ENCODE assay signal across 9 cellular contexts in genomic region chr16:83113317-83113716, GRCh38.
DNase-seq lines count a peak whose midpoint lies in the region; ATAC-seq, FAIRE-seq and TF ChIP-seq lines count a peak whose summit lies in the region.
"Had no signal": no experiment of that assay in that cellular context is flagged by ENCODE, and none has a peak within 500 bp of the region (broad histone marks: within the 10 kb centered on the region; RNA-seq: fewer than 3 reads in every experiment).

No MANE protein-coding gene starts in this region.

- CTCF ChIA-PET in K562 (lab: Yijun Ruan, JAX; ENCODE audit: low intra/inter-chr PET ratio): no interaction called here

- no peak overlapping the region for H3K14ac ChIP-seq in mesenchymal stem cell (ENCODE audit: low read length in 2 of 2)

- H3K36me3 ChIP-seq in K562 (ENCODE audit: control insufficient read depth, insufficient read depth, low read length) (no peaks in the 10 kb centered on the region), mesenchymal stem cell (ENCODE audit: control insufficient read depth in 1 of 2, insufficient read depth in 2 of 2, low read depth in 1 of 2, low read length in 2 of 2) (no peaks in the 10 kb centered on the region)

- H2BK120ac ChIP-seq in mesenchymal stem cell (ENCODE audit: low read depth, low read length): no peak overlapping the region

- H3K9ac ChIP-seq in K562 (ENCODE audit: insufficient read depth in 1 of 2, low read depth in 2 of 2, low read length in 2 of 2): no peak overlapping the region
- H3K9ac ChIP-seq in mesenchymal stem cell (ENCODE audit: low read length): no peak overlapping the region

- intact Hi-C loops in K562 (cut with micrococcal nuclease): no loop called here

- in situ Hi-C loops in K562 (cut with MboI): no loop called here

- no TSS peak for BruUV-seq in K562 (replicated peaks; lab: Mats Ljungman, UMichigan)

- peaks cover 7% of the 10 kb centered on the region for H3K79me1 ChIP-seq in mesenchymal stem cell (replicated peaks; ENCODE audit: low read length, poor library complexity, severe bottlenecking)

- no peak overlapping the region for H2BK12ac ChIP-seq in mesenchymal stem cell (ENCODE audit: low read length in 2 of 2)

- H2BK5ac ChIP-seq in mesenchymal stem cell (ENCODE audit: low read depth, low read length, poor library complexity, severe bottlenecking): no peak overlapping the region

- POLR2A ChIA-PET in K562 (lab: Yijun Ruan, JAX): no interaction called here

- no peak for FAIRE-seq in K562 (lab: Jason Lieb, UNC)

- no peak overlapping the region for H4K8ac ChIP-seq in mesenchymal stem cell (ENCODE audit: low read length)

- peak in 1 of 2 experiments; percentile 23; a peak in 2 of 4 replicates for TF ChIP-seq RAD21 in K562 (CRISPR knock-in tag; conservative IDR thresholded peaks at IDR 0.05 in 1 of 2, IDR thresholded peaks at IDR 0.05 in 1 of 2)

- H3K9me3 ChIP-seq in K562 (replicated peaks; ENCODE audit: control insufficient read depth, insufficient read depth, low read depth, low read length) (no peaks in the 10 kb centered on the region; the same call in 1 of the 2 replicates), mesenchymal stem cell (ENCODE audit: control insufficient read depth, low read length) (no peaks in the 10 kb centered on the region)

- no peak overlapping the region for H3K23ac ChIP-seq in mesenchymal stem cell (ENCODE audit: low read length in 2 of 2)

- H3K9me1 ChIP-seq in K562 (ENCODE audit: control insufficient read depth, insufficient read depth, low read length): no peaks in the 10 kb centered on the region

- under 1% methylated on average over 7 of the region's 7 CpGs for WGBS in K562 (ENCODE audit: insufficient coverage, low coverage, missing lambda C conversion rate)
- WGBS in mesenchymal stem cell: 48% methylated on average over 6 of the region's 7 CpGs

- no peak overlapping the region for H2BK15ac ChIP-seq in mesenchymal stem cell (ENCODE audit: low read depth, poor library complexity, severe bottlenecking)

- H4K20me1 ChIP-seq in K562 (replicated peaks; ENCODE audit: control insufficient read depth, insufficient read depth, low read length): no peaks in the 10 kb centered on the region

- TF ChIP-seq EP300 in K562 (IDR thresholded peaks at IDR 0.05; ENCODE audit: low read length): no peak

- peak overlapping the region in 1 of 2 experiments; percentile 11 for H3K18ac ChIP-seq in mesenchymal stem cell (ENCODE audit: low read depth in 1 of 2, low read length in 2 of 2)

- H3K4me2 ChIP-seq in K562 (ENCODE audit: insufficient read depth, low read length): no peak overlapping the region
- no peak overlapping the region for H3K4me2 ChIP-seq in mesenchymal stem cell (ENCODE audit: low read length, poor library complexity, severe bottlenecking)

- H3K4ac ChIP-seq in mesenchymal stem cell (ENCODE audit: low read depth in 1 of 2, low read length in 2 of 2): no peak overlapping the region

- DNase-seq in Ammon's horn (ENCODE audit: low spot score): peak; percentile 85
- DNase-seq in HK-2 (ENCODE audit: unreplicated experiment): peak; percentile 4
- DNase-seq in K562 (ENCODE audit: extremely low read depth in 1 of 4, low spot score in 3 of 4): peak in 2 of 4 experiments; percentile 12 to 16
- peak; percentile 9 for DNase-seq in kidney glomerular epithelial cell (lab: John Stamatoyannopoulos, UW)
- no peak for DNase-seq in mesenchymal stem cell
- DNase-seq in DMS153 treated with DMSO at 0.1 percent for 48 hours (lab: John Stamatoyannopoulos, UW; ENCODE audit: unreplicated experiment): no peak
- DNase-seq: activated naive CD8-positive, alpha-beta T cell treated with anti-CD3 and anti-CD28 coated beads, Interleukin-2, amount 10 ng/mL, durations not matched to agents 7 days and 5 days had no signal

- no peak overlapping the region for H2AFZ ChIP-seq in K562 (ENCODE audit: low read depth, low read length)
- H2AFZ ChIP-seq in mesenchymal stem cell (ENCODE audit: low read depth, low read length): no peak overlapping the region

- H4K91ac ChIP-seq in mesenchymal stem cell (ENCODE audit: low read length): no peak overlapping the region

- H2AK5ac ChIP-seq in mesenchymal stem cell (ENCODE audit: low read length, severe bottlenecking): no peak overlapping the region

- no peaks in the 10 kb centered on the region for H3K79me2 ChIP-seq in K562 (ENCODE audit: control insufficient read depth, insufficient read depth, low read length)

- TF ChIP-seq CTCF in K562 (IDR thresholded peaks at IDR 0.05 in 2 of 3, conservative IDR thresholded peaks at IDR 0.05 in 1 of 3; ENCODE audit: insufficient read depth in 2 of 3, low read depth in 1 of 3, low read length in 3 of 3): peak in 2 of 3 experiments; percentile 23 to 46; a peak in 2 of 6 replicates

- no peaks in the 10 kb centered on the region for H3K27me3 ChIP-seq in K562 (ENCODE audit: control insufficient read depth in 2 of 2, insufficient read depth in 2 of 2, low read length in 2 of 2)
- peaks cover 0 to 3% of the 10 kb centered on the region in 2 experiments for H3K27me3 ChIP-seq in mesenchymal stem cell (ENCODE audit: control insufficient read depth in 1 of 2, insufficient read depth in 1 of 2, low read length in 2 of 2)

- H3K4me1 ChIP-seq in K562 (replicated peaks in 1 of 2; ENCODE audit: control insufficient read depth in 2 of 2, insufficient read depth in 2 of 2, low read length in 2 of 2): no peaks in the 10 kb centered on the region
- H3K4me1 ChIP-seq in mesenchymal stem cell (ENCODE audit: control insufficient read depth, insufficient read depth, low read depth, low read length): no peaks in the 10 kb centered on the region

- H3K4me3 ChIP-seq in K562: no peak overlapping the region
- no peak overlapping the region for H3K4me3 ChIP-seq in mesenchymal stem cell (ENCODE audit: insufficient read depth in 1 of 2, low read depth in 1 of 2, low read length in 2 of 2)

- peak; percentile 28; the same call in 1 of the 3 replicates for ATAC-seq in K562
- no peak for ATAC-seq in HG02973 (IDR thresholded peaks at IDR 0.05; ENCODE audit: unreplicated experiment)
- no peak for ATAC-seq in GM21717 (IDR thresholded peaks at IDR 0.05; ENCODE audit: unreplicated experiment)

- no peak overlapping the region for H3K27ac ChIP-seq in K562 (ENCODE audit: extremely low read depth, low read depth, low read length)
- no peak overlapping the region for H3K27ac ChIP-seq in mesenchymal stem cell (ENCODE audit: low read length, poor library complexity, severe bottlenecking)

- TF ChIP-seq POLR2A in K562 (conservative IDR thresholded peaks at IDR 0.05): no peak

TF ChIP-seq in K562, 482 proteins besides CTCF, POLR2A, EP300 and RAD21:
- TF ChIP-seq ZNF124 (CRISPR knock-in tag; IDR thresholded peaks at IDR 0.05) (no peak), MYC (IDR thresholded peaks at IDR 0.05; ENCODE audit: low read depth, low read length) (no peak), MYC (CRISPR knock-in tag; IDR thresholded peaks at IDR 0.05; ENCODE audit: borderline replicate concordance, low read depth) (no peak)

Comparison
In these comparisons a context has a peak if more than half of its experiments do, and no peak if none do; other contexts are left out.
1. DNase-seq: peak in Ammon's horn (single experiment), HK-2 (single experiment) and kidney glomerular epithelial cell (single experiment); none in mesenchymal stem cell (single experiment) and DMS153 treated with DMSO at 0.1 percent for 48 hours (single experiment).